ENCODE assay signal across 14 cellular contexts in the genomic region with DNA sequence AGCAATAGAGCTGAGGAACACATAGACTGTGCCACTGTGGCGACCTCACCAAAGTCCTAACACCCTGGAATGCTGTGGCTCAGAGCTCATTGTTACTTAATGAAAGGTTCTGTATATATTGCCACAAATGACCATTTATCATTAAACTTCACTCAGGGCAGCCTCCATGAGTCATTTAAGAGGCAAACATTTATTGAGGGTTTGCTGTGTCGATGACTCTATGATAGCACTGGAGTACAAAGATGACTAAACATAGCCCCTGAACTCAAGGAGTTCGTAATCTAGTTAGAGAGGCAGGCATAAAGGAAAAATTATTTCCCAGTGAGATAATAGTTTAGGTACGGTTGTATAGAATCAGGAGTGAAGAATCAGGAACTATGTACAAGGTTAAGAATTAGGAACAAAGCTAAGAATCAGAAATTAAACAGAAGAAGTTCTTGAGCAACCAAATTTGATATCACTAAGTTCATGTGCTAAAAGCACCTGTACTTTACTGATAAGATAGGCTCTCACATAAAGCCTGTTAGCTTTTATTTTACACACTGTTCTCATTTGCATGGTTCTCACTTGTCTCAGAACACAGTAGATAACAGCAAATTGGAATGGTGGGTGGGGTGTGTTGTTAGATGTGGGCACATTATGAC. TPM values are rescaled to one million over a fixed set of nuclear protein-coding genes. Genes with fewer than 3 reads are reported as not detected.
DNase-seq lines count a peak whose midpoint lies in the region; ATAC-seq, FAIRE-seq and TF ChIP-seq lines count a peak whose summit lies in the region.
"Had no signal": no experiment of that assay in that cellular context is flagged by ENCODE, and none has a peak within 500 bp of the region (broad histone marks: within the 10 kb centered on the region; RNA-seq: fewer than 3 reads in every experiment).

No MANE protein-coding gene starts in this region.

- in situ Hi-C loops in astrocyte of the cerebellum (cut with HindIII; ENCODE audit: low sequenced_read_pairs), result loop anchor here (5.0 kb wide), 1 partner anchor 45 kb away; no protein-coding TSS in a partner anchor

- peak; percentile 65 for DNase-seq in AG08396 (ENCODE audit: low spot score)
- peak; percentile 60 for DNase-seq in astrocyte of the cerebellum (ENCODE audit: low read depth)
- no peak for DNase-seq in keratinocyte (ENCODE audit: low read depth, low spot score)
- DNase-seq in ascending aorta (ENCODE audit: low spot score in 2 of 2), result no peak
- no peak for DNase-seq in T-helper 2 cell treated with Interferon-gamma antibody and Interleukin-4, amounts not matched to agents 5 μg/mL and 100 μg/mL, for 36 hours (ENCODE audit: low spot score)
- DNase-seq in glutamatergic neuron, result no peak
- DNase-seq: activated CD4-positive, alpha-beta memory T cell treated with anti-CD3 and anti-CD28 coated beads, Interleukin-2, amount 10 ng/mL, durations not matched to agents 7 days and 5 days; effector memory CD8-positive, alpha-beta T cell; naive thymus-derived CD4-positive, alpha-beta T cell; stimulated activated CD4-positive, alpha-beta T cell treated with anti-CD3 and anti-CD28 coated beads, Interleukin-15, amount 100 ng/mL, for 24 hours had no signal

- H4K20me1 ChIP-seq in keratinocyte (ENCODE audit: control insufficient read depth, extremely low read depth, insufficient read depth, low read length), result no peaks in the 10 kb centered on the region

- H3K4me2 ChIP-seq in keratinocyte (ENCODE audit: control insufficient read depth, extremely low read depth, insufficient read depth, low read depth, low read length), result peak overlapping the region; percentile 9

- dilution Hi-C loops in keratinocyte (cut with MboI; ENCODE audit: extremely low pct_ligation_motif_present, low sequenced_read_pairs), result no loop called here

- peaks cover 6% of the 10 kb centered on the region for H3K36me3 Mint-ChIP-seq in T-helper 2 cell treated with Interferon-gamma antibody and Interleukin-4, amounts not matched to agents 5 μg/mL and 100 μg/mL, for 36 hours (ENCODE audit: low read depth)
- no peaks in the 10 kb centered on the region for H3K36me3 Mint-ChIP-seq in glutamatergic neuron (ENCODE audit: unreplicated experiment)
- H3K36me3 Mint-ChIP-seq: activated naive CD4-positive, alpha-beta T cell treated with anti-CD3 and anti-CD28 coated beads, Interleukin-2, amount 50 U/mL, for 72 hours had no signal

- no peaks in the 10 kb centered on the region for H3K9me1 ChIP-seq in keratinocyte (ENCODE audit: control insufficient read depth, extremely low read depth, insufficient read depth, low read length)

- H2AFZ ChIP-seq in keratinocyte (ENCODE audit: control insufficient read depth, low read length), result no peak overlapping the region

- H3K27ac ChIP-seq in keratinocyte (ENCODE audit: control insufficient read depth, insufficient read depth, low read length), result peak overlapping the region; percentile 53
- H3K27ac ChIP-seq in ascending aorta, result no peak overlapping the region

- intact Hi-C loops in ascending aorta (cut with DNase I), result no loop called here

- H3K36me3 ChIP-seq in keratinocyte (ENCODE audit: control insufficient read depth in 2 of 2, extremely low read depth in 1 of 2, insufficient read depth in 2 of 2, low read length in 2 of 2) (peaks cover 11 to 31% of the 10 kb centered on the region in 2 experiments), ascending aorta (peaks cover 3 to 5% of the 10 kb centered on the region in 2 donors)

- ATAC-seq in GM19023 (IDR thresholded peaks at IDR 0.05; ENCODE audit: unreplicated experiment), result no peak
- ATAC-seq: activated naive CD4-positive, alpha-beta T cell treated with anti-CD3 and anti-CD28 coated beads, Interleukin-2, amount 50 U/mL, for 72 hours; effector memory CD8-positive, alpha-beta T cell; naive thymus-derived CD4-positive, alpha-beta T cell; stimulated activated memory B cell treated with anti-CD40 and anti-IgM and Interleukin-4, amounts not matched to agents 10 μg/mL and 1 μg/mL and 100 μg/mL, for 72 hours had no signal

- H3K27ac Mint-ChIP-seq in T-helper 2 cell treated with Interferon-gamma antibody and Interleukin-4, amounts not matched to agents 5 μg/mL and 100 μg/mL, for 36 hours, result no peak overlapping the region
- H3K27ac Mint-ChIP-seq in glutamatergic neuron (ENCODE audit: unreplicated experiment), result no peak overlapping the region
- H3K27ac Mint-ChIP-seq: activated CD4-positive, alpha-beta memory T cell treated with anti-CD3 and anti-CD28 coated beads, Interleukin-2, amount 10 ng/mL, durations not matched to agents 7 days and 5 days; activated naive CD4-positive, alpha-beta T cell treated with anti-CD3 and anti-CD28 coated beads, Interleukin-2, amount 50 U/mL, for 72 hours; effector memory CD8-positive, alpha-beta T cell; stimulated activated memory B cell treated with anti-CD40 and anti-IgM and Interleukin-4, amounts not matched to agents 10 μg/mL and 1 μg/mL and 100 μg/mL, for 72 hours had no signal

- FAIRE-seq in keratinocyte (lab: Jason Lieb, UNC), result peak; percentile 70

- H3K9me3 ChIP-seq in keratinocyte (ENCODE audit: control insufficient read depth, low read depth, low read length), result no peaks in the 10 kb centered on the region
- no peaks in the 10 kb centered on the region for H3K9me3 ChIP-seq in ascending aorta

- no peak overlapping the region for H3K9ac ChIP-seq in keratinocyte (ENCODE audit: control insufficient read depth, extremely low read depth, insufficient read depth, low read length)

- TF ChIP-seq CTCF in astrocyte of the cerebellum (IDR thresholded peaks at IDR 0.05; ENCODE audit: low read depth, low read length, missing control alignments), result no peak
- TF ChIP-seq CTCF in keratinocyte (optimal IDR thresholded peaks at IDR 0.05 in 1 of 3, IDR thresholded peaks at IDR 0.05 in 1 of 3, conservative IDR thresholded peaks at IDR 0.05 in 1 of 3; ENCODE audit: extremely low read depth in 1 of 3, insufficient read depth in 2 of 3, low read length in 3 of 3), result no peak
- no peak for TF ChIP-seq CTCF in ascending aorta (IDR thresholded peaks at IDR 0.05)
- no peak for TF ChIP-seq CTCF in glutamatergic neuron (IDR thresholded peaks at IDR 0.05; ENCODE audit: partially characterized antibody, unreplicated experiment)

- H3K27me3 Mint-ChIP-seq in T-helper 2 cell treated with Interferon-gamma antibody and Interleukin-4, amounts not matched to agents 5 μg/mL and 100 μg/mL, for 36 hours (ENCODE audit: low read depth), result no peaks in the 10 kb centered on the region
- no peaks in the 10 kb centered on the region for H3K27me3 Mint-ChIP-seq in glutamatergic neuron (ENCODE audit: unreplicated experiment)
- H3K27me3 Mint-ChIP-seq: activated CD4-positive, alpha-beta memory T cell treated with anti-CD3 and anti-CD28 coated beads, Interleukin-2, amount 10 ng/mL, durations not matched to agents 7 days and 5 days; effector memory CD8-positive, alpha-beta T cell; naive thymus-derived CD4-positive, alpha-beta T cell; stimulated activated memory B cell treated with anti-CD40 and anti-IgM and Interleukin-4, amounts not matched to agents 10 μg/mL and 1 μg/mL and 100 μg/mL, for 72 hours had no signal

- TF ChIP-seq EP300 in Ishikawa (IDR thresholded peaks at IDR 0.05; ENCODE audit: borderline replicate concordance), result no peak; the same call in 1 of the 2 replicates

- H3K4me1 Mint-ChIP-seq in T-helper 2 cell treated with Interferon-gamma antibody and Interleukin-4, amounts not matched to agents 5 μg/mL and 100 μg/mL, for 36 hours (ENCODE audit: low read depth), result no peaks in the 10 kb centered on the region
- H3K4me1 Mint-ChIP-seq in glutamatergic neuron (ENCODE audit: low read depth, unreplicated experiment), result no peaks in the 10 kb centered on the region

- H3K4me1 ChIP-seq in keratinocyte (ENCODE audit: control insufficient read depth, extremely low read depth, insufficient read depth, low read length) (peaks cover 31% of the 10 kb centered on the region), ascending aorta (no peaks in the 10 kb centered on the region)

- H3K4me3 ChIP-seq in astrocyte of the cerebellum (ENCODE audit: low read depth, low read length), result no peak overlapping the region
- H3K4me3 ChIP-seq in keratinocyte (ENCODE audit: control insufficient read depth in 2 of 3, extremely low read depth in 1 of 3, insufficient read depth in 2 of 3, low read depth in 1 of 3, low read length in 3 of 3), result no peak overlapping the region
- H3K4me3 ChIP-seq in ascending aorta, result no peak overlapping the region

- TF ChIP-seq RAD21 in Ishikawa (IDR thresholded peaks at IDR 0.05; ENCODE audit: low read depth), result no peak

- H3K79me2 ChIP-seq in keratinocyte (ENCODE audit: control insufficient read depth, insufficient read depth, low read length), result peaks cover 26% of the 10 kb centered on the region

- H3K9me3 Mint-ChIP-seq in T-helper 2 cell treated with Interferon-gamma antibody and Interleukin-4, amounts not matched to agents 5 μg/mL and 100 μg/mL, for 36 hours, result no peaks in the 10 kb centered on the region
- no peaks in the 10 kb centered on the region for H3K9me3 Mint-ChIP-seq in glutamatergic neuron (ENCODE audit: unreplicated experiment)
- H3K9me3 Mint-ChIP-seq: activated CD4-positive, alpha-beta memory T cell treated with anti-CD3 and anti-CD28 coated beads, Interleukin-2, amount 10 ng/mL, durations not matched to agents 7 days and 5 days; activated naive CD4-positive, alpha-beta T cell treated with anti-CD3 and anti-CD28 coated beads, Interleukin-2, amount 50 U/mL, for 72 hours; effector memory CD8-positive, alpha-beta T cell; naive thymus-derived CD4-positive, alpha-beta T cell; stimulated activated memory B cell treated with anti-CD40 and anti-IgM and Interleukin-4, amounts not matched to agents 10 μg/mL and 1 μg/mL and 100 μg/mL, for 72 hours had no signal

- H3K27me3 ChIP-seq in keratinocyte (ENCODE audit: control insufficient read depth, extremely low read depth, insufficient read depth, low read length) (no peaks in the 10 kb centered on the region), ascending aorta (no peaks in the 10 kb centered on the region)

- no peak overlapping the region for H3K4me3 Mint-ChIP-seq in T-helper 2 cell treated with Interferon-gamma antibody and Interleukin-4, amounts not matched to agents 5 μg/mL and 100 μg/mL, for 36 hours
- no peak overlapping the region for H3K4me3 Mint-ChIP-seq in glutamatergic neuron (ENCODE audit: unreplicated experiment)
- H3K4me3 Mint-ChIP-seq: activated CD4-positive, alpha-beta memory T cell treated with anti-CD3 and anti-CD28 coated beads, Interleukin-2, amount 10 ng/mL, durations not matched to agents 7 days and 5 days; effector memory CD8-positive, alpha-beta T cell; naive thymus-derived CD4-positive, alpha-beta T cell; stimulated activated memory B cell treated with anti-CD40 and anti-IgM and Interleukin-4, amounts not matched to agents 10 μg/mL and 1 μg/mL and 100 μg/mL, for 72 hours had no signal

RNA-seq across cellular contexts. Expression of a gene that starts 7.9 kb away (rescaled TPM):
- polyA plus RNA-seq in keratinocyte, result 18.1 to 21.3 TPM (median 20.9 TPM) in 3 replicates
- 7.1 TPM for polyA plus RNA-seq in keratinocyte (2011; ENCODE audit: low read depth)
- 7.8 and 12.1 TPM in 2 replicates for polyA plus RNA-seq in keratinocyte (2011; cell fraction: cytosol; rRNA removed)
- 25.0 and 28.5 TPM in 2 replicates for polyA plus RNA-seq in keratinocyte (2011; cell fraction: nucleus; rRNA removed)
- 7.4 and 12.1 TPM in 2 replicates for polyA plus RNA-seq in keratinocyte (2012; ENCODE audit: low replicate concordance)
- 18.2 to 60.4 TPM (median 50.2 TPM) in 3 replicates for polyA minus RNA-seq in keratinocyte
- polyA minus RNA-seq in keratinocyte (2011; cell fraction: cytosol; rRNA and poly(A)+ RNA removed), result 24.9 TPM
- 60.9 and 105 TPM in 2 replicates for polyA minus RNA-seq in keratinocyte (2011; cell fraction: nucleus; rRNA and poly(A)+ RNA removed)
- 9.9 TPM for total RNA-seq in ascending aorta
- 11.0 TPM for total RNA-seq in glutamatergic neuron (ENCODE audit: unreplicated experiment)

RNA-seq across cellular contexts. Expression of a gene that starts 47.0 kb away (rescaled TPM):
- 35.7 to 70.4 TPM (median 52.3 TPM) in 3 replicates for polyA plus RNA-seq in keratinocyte
- polyA plus RNA-seq in keratinocyte (2011; ENCODE audit: low read depth), result 38.6 TPM
- 32.3 and 32.7 TPM in 2 replicates for polyA plus RNA-seq in keratinocyte (2011; cell fraction: cytosol; rRNA removed)
- 127 and 163 TPM in 2 replicates for polyA plus RNA-seq in keratinocyte (2011; cell fraction: nucleus; rRNA removed)
- polyA plus RNA-seq in keratinocyte (2012; ENCODE audit: low replicate concordance), result 25.9 and 43.2 TPM in 2 replicates
- polyA minus RNA-seq in keratinocyte, result 34.9 to 50.0 TPM (median 40.9 TPM) in 3 replicates
- 29.9 TPM for polyA minus RNA-seq in keratinocyte (2011; cell fraction: cytosol; rRNA and poly(A)+ RNA removed)
- polyA minus RNA-seq in keratinocyte (2011; cell fraction: nucleus; rRNA and poly(A)+ RNA removed), result 21.9 and 32.6 TPM in 2 replicates
- 25.2 TPM for total RNA-seq in ascending aorta
- 27.1 TPM for total RNA-seq in glutamatergic neuron (ENCODE audit: unreplicated experiment)

Comparison
In these comparisons a context has a peak if more than half of its experiments do, and no peak if none do; other contexts are left out.
1. DNase-seq: peak in AG08396 (single experiment) and astrocyte of the cerebellum (single experiment); none in keratinocyte (single experiment), ascending aorta (0 of 2), T-helper 2 cell treated with Interferon-gamma antibody and Interleukin-4, amounts not matched to agents 5 μg/mL and 100 μg/mL, for 36 hours (single experiment) and glutamatergic neuron (single experiment).